9 cellular contexts compared by ENCODE assay signal in the genomic region with DNA sequence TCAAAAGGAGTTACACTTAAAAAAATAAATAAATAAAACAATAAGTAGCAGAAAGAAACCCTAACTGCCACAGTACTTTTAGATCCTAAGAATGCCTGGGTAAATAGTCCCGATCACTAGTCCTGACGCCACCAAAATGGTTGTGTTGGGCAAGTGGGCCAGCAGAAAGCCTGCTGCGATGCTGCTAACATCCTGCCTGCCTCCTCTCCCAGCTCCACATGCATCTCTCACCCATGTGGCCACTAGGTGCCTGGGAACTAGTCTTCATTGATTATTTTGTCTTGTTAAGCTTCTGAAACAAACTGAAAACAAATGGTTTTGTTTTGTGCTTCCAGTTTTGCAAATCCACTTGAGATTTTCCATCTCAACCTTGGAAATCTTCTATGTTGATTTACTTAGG.
"Had no signal": no experiment of that assay in that cellular context is flagged by ENCODE, and none has a peak within 500 bp of the region (broad histone marks: within the 10 kb centered on the region; RNA-seq: fewer than 3 reads in every experiment).

No MANE protein-coding gene starts in this region.

- H3K4me1 ChIP-seq: body of pancreas, parathyroid adenoma, vagina had no signal

- H3K27me3 ChIP-seq: body of pancreas, thyroid gland, vagina had no signal

- H3K9me3 ChIP-seq: body of pancreas, thyroid gland, vagina had no signal

- FAIRE-seq: frontal cortex had no signal

- H3K79me2 ChIP-seq: parathyroid adenoma had no signal

- H2AFZ ChIP-seq: parathyroid adenoma had no signal

- H3K9ac ChIP-seq: parathyroid adenoma had no signal

- H3K36me3 ChIP-seq: thyroid gland, vagina had no signal

- H3K27ac ChIP-seq: body of pancreas, parathyroid adenoma, thyroid gland, vagina had no signal

- H3K4me3 ChIP-seq: body of pancreas, thyroid gland, vagina had no signal

- DNase-seq: activated naive CD4-positive, alpha-beta T cell treated with anti-CD3 and anti-CD28 coated beads, Interleukin-2, amount 50 U/mL, for 16 hours; body of pancreas; cortex of kidney; effector CD8-positive, alpha-beta T cell; midbrain; thyroid gland had no signal
